ENCODE assay signal across 1 cellular context in genomic region chr6:54847799-54848597, GRCh38.
TF ChIP-seq lines count a peak whose summit lies in the region.

No MANE protein-coding gene starts in this region.

TF ChIP-seq in HEK293, 187 proteins besides CTCF, POLR2A, EP300 and RAD21 (continued from another document):
- TF ChIP-seq PATZ1 (tag by site-specific recombination; IDR thresholded peaks at IDR 0.05) (0 out of 2 replicates have a peak, but pooled peaks have one; percentile 27), FEZF1 (tag by site-specific recombination; IDR thresholded peaks at IDR 0.05) (no peak), SCRT2 (tag by site-specific recombination; IDR thresholded peaks at IDR 0.05) (peak; percentile 92), SCRT1 (tag by site-specific recombination; IDR thresholded peaks at IDR 0.05; ENCODE audit: borderline replicate concordance) (peak; percentile 21; the same call in 1 of the 2 replicates), PRDM1 (tag by site-specific recombination; IDR thresholded peaks at IDR 0.05) (peak; percentile 87), ZFHX2 (tag by site-specific recombination; conservative IDR thresholded peaks at IDR 0.05) (peak; percentile 38), ZNF398 (tag by site-specific recombination; IDR thresholded peaks at IDR 0.05) (no peak), KLF10 (tag by site-specific recombination; IDR thresholded peaks at IDR 0.05) (0 out of 2 replicates have a peak, but pooled peaks have one; percentile 10), ZBTB17 (tag by site-specific recombination; IDR thresholded peaks at IDR 0.05) (peak; percentile 21; the same call in 1 of the 2 replicates), ZNF785 (tag by site-specific recombination; IDR thresholded peaks at IDR 0.05) (no peak), GFI1B (tag by site-specific recombination; IDR thresholded peaks at IDR 0.05) (no peak), ZNF138 (tag by site-specific recombination; IDR thresholded peaks at IDR 0.05; ENCODE audit: borderline replicate concordance) (no peak)
TF ChIP-seq in HEK293: peak in this region for 17.
